8 cellular contexts compared by ENCODE assay signal in the genomic region with DNA sequence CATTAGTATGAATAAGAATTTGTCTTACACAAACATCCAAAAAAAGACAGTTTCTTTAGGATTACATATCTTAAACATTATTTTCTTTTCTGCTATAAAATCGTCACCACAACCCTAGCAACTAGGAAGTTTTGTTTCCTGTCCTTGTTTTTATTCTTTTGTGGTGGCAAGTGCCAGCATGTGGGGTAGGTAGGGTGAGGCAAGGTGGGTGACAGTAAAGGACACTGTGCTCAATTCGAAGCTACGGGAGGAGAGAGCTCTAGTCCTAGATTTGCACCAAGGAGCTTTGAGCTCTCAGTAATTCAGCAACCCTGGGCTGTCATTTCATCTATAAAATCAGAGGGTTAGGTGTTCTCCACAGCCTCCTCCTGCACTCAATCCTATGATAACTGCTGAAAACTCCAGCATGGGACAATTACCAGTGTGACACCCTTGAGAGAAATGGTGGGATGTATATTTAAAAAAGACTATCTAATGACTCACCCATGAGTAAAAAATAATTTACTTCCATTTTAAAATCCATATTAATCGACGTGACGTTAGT.
DNase-seq lines count a peak whose midpoint lies in the region; ATAC-seq and TF ChIP-seq lines count a peak whose summit lies in the region.
"Had no signal": no experiment of that assay in that cellular context is flagged by ENCODE, and none has a peak within 500 bp of the region (broad histone marks: within the 10 kb centered on the region; RNA-seq: fewer than 3 reads in every experiment).

No MANE protein-coding gene starts in this region.

- no peak for TF ChIP-seq POLR2A in esophagus muscularis mucosa (IDR thresholded peaks at IDR 0.05; ENCODE audit: low read depth)

- no TSS peak for BruUV-seq in Panc1 (replicated peaks; lab: Mats Ljungman, UMichigan)

- H3K27me3 Mint-ChIP-seq in stimulated activated naive B cell treated with anti-CD40 and anti-IgM and Interleukin-4, amounts not matched to agents 10 μg/mL and 1 μg/mL and 100 μg/mL, for 72 hours: no peaks in the 10 kb centered on the region

- H3K27ac Mint-ChIP-seq in stimulated activated naive B cell treated with anti-CD40 and anti-IgM and Interleukin-4, amounts not matched to agents 10 μg/mL and 1 μg/mL and 100 μg/mL, for 72 hours: peak overlapping the region; percentile 95

- CTCF ChIA-PET in Panc1 (lab: Charles Lee): no interaction called here

- no peaks in the 10 kb centered on the region for H3K9me3 ChIP-seq in Panc1 (ENCODE audit: control insufficient read depth, insufficient read depth, low read depth, low read length)
- H3K9me3 ChIP-seq in esophagus muscularis mucosa: no peaks in the 10 kb centered on the region

- H3K4me3 ChIP-seq in Panc1 (ENCODE audit: low read depth in 2 of 2, low read length in 2 of 2) (no peak overlapping the region), esophagus muscularis mucosa (no peak overlapping the region)
- H3K4me3 ChIP-seq: K562 had no signal

- H3K4me1 ChIP-seq in Panc1 (ENCODE audit: control insufficient read depth, insufficient read depth, low read length): no peaks in the 10 kb centered on the region
- H3K4me1 ChIP-seq in esophagus muscularis mucosa: peaks cover 0 to 17% (median 12%) of the 10 kb centered on the region in 4 donors

- intact Hi-C loops in Panc1 (cut with micrococcal nuclease; ENCODE audit: unreplicated experiment): no loop called here
- intact Hi-C loops in esophagus muscularis mucosa (cut with DNase I): no loop called here

- H3K4me1 Mint-ChIP-seq in stimulated activated naive B cell treated with anti-CD40 and anti-IgM and Interleukin-4, amounts not matched to agents 10 μg/mL and 1 μg/mL and 100 μg/mL, for 72 hours: peaks cover 58 to 88% of the 10 kb centered on the region in 2 donors

- in situ Hi-C loops in Panc1 (cut with HindIII; ENCODE audit: low pct_unique_long_range_greater_than_20kb, low sequenced_read_pairs): no loop called here

- ATAC-seq in GM21723 (IDR thresholded peaks at IDR 0.05; ENCODE audit: unreplicated experiment) (peak; percentile 3), Panc1 (peak; percentile 22; the same call in 1 of the 2 replicates)
- peak; percentile 2 to 3 for ATAC-seq in stimulated activated naive B cell treated with anti-CD40 and anti-IgM and Interleukin-4, amounts not matched to agents 10 μg/mL and 1 μg/mL and 100 μg/mL, for 72 hours (replicated peaks)
- ATAC-seq: K562 had no signal

- POLR2A ChIA-PET in Panc1 (lab: Charles Lee): no interaction called here

- TF ChIP-seq EP300 in esophagus muscularis mucosa (IDR thresholded peaks at IDR 0.05): no peak

- peaks cover 26 to 33% of the 10 kb centered on the region in 2 donors for H3K36me3 Mint-ChIP-seq in stimulated activated naive B cell treated with anti-CD40 and anti-IgM and Interleukin-4, amounts not matched to agents 10 μg/mL and 1 μg/mL and 100 μg/mL, for 72 hours

- H3K27me3 ChIP-seq in Panc1 (ENCODE audit: control insufficient read depth, insufficient read depth, low read length) (no peaks in the 10 kb centered on the region), esophagus muscularis mucosa (no peaks in the 10 kb centered on the region)

- peak overlapping the region; percentile 35 to 65 for H3K4me3 Mint-ChIP-seq in stimulated activated naive B cell treated with anti-CD40 and anti-IgM and Interleukin-4, amounts not matched to agents 10 μg/mL and 1 μg/mL and 100 μg/mL, for 72 hours

- TF ChIP-seq CTCF in Panc1 (IDR thresholded peaks at IDR 0.05) (no peak), esophagus muscularis mucosa (IDR thresholded peaks at IDR 0.05) (no peak)

- DNase-seq in Panc1 (ENCODE audit: low read depth, low spot score) (no peak), epithelial cell of prostate (ENCODE audit: low read depth, low spot score) (no peak), AML-193 (lab: John Stamatoyannopoulos, UW) (no peak), NCI-H774 (lab: John Stamatoyannopoulos, UW) (no peak), esophagus muscularis mucosa (ENCODE audit: extremely low spot score) (no peak)
- DNase-seq in stimulated activated naive B cell treated with anti-CD40 and anti-IgM and Interleukin-4, amounts not matched to agents 10 μg/mL and 1 μg/mL and 100 μg/mL, for 72 hours: no peak

- no peaks in the 10 kb centered on the region for H3K36me3 ChIP-seq in Panc1 (ENCODE audit: control insufficient read depth, insufficient read depth, low read length)
- H3K36me3 ChIP-seq in esophagus muscularis mucosa: no peaks in the 10 kb centered on the region

- H3K9me3 Mint-ChIP-seq in stimulated activated naive B cell treated with anti-CD40 and anti-IgM and Interleukin-4, amounts not matched to agents 10 μg/mL and 1 μg/mL and 100 μg/mL, for 72 hours: no peaks in the 10 kb centered on the region

- H3K27ac ChIP-seq in Panc1 (ENCODE audit: low read length) (no peak overlapping the region), epithelial cell of prostate (peak overlapping the region; percentile 31), esophagus muscularis mucosa (replicated peaks in 1 of 4) (peak overlapping the region in 1 of 4 donors; percentile 7)

- 53% methylated on average over 6 of the region's 6 CpGs for WGBS in esophagus muscularis mucosa
